7 cellular contexts compared by ENCODE assay signal in genomic region chr3:62293051-62293780, GRCh38.
"Had no signal": no experiment of that assay in that cellular context is flagged by ENCODE, and none has a peak within 500 bp of the region (broad histone marks: within the 10 kb centered on the region; RNA-seq: fewer than 3 reads in every experiment).

No MANE protein-coding gene starts in this region.

- DNase-seq: GM23248, H9, HCEC 1CT, IMR-90, KG1 had no signal

- H3K4me1 Mint-ChIP-seq: H9 had no signal

- ATAC-seq: K562 had no signal

- H3K9me3 Mint-ChIP-seq: H9 had no signal

- H2AFZ ChIP-seq: GM23248 had no signal

- H3K4me3 Mint-ChIP-seq: H9 had no signal

- H3K4me3 ChIP-seq: GM23248, K562 had no signal

- H3K27ac ChIP-seq: GM23248, HL-60 had no signal

- H3K27ac Mint-ChIP-seq: H9 had no signal
